In the genomic region with DNA sequence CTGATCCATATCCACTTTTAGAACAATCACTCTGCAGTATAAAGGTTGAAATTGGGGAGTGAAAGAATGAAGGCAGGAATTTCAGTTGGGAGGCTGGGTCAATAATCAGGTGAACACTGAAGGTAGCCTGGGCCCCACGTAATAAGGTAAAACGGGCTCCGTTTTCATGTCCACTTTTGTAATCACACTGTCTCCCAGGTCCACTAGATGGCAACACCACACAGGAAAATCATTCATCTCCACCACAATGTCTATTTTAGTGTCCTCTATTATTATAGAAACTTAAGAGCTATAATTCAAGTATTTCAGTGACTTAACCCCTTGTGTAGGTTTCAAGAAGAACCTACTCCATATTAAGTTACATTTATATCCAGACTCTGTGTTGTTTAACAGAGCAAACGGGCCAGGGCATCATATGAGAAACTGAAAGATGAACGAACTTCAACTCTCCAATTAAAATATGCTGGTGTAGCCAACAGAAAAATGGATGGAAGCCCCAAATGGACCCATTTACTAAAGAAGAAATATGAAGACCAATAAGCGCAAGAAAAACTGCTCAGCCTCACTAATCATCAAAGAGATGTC, we compare ENCODE assay signal across 11 cellular contexts. TPM values are rescaled to one million over a fixed set of nuclear protein-coding genes. Genes with fewer than 3 reads are reported as not detected.
A peak's percentile ranks its signal among the peaks of the same experiment; 100 is the strongest.
DNase-seq lines count a peak whose midpoint lies in the region; ATAC-seq and TF ChIP-seq lines count a peak whose summit lies in the region.
"Had no signal": no experiment of that assay in that cellular context is flagged by ENCODE, and none has a peak within 500 bp of the region (broad histone marks: within the 10 kb centered on the region; RNA-seq: fewer than 3 reads in every experiment).

No MANE protein-coding gene starts in this region.

- BruUV-seq in PC-9 (replicated peaks; lab: Mats Ljungman, UMichigan) = no TSS peak

- H3K4me3 ChIP-seq in heart left ventricle = no peak overlapping the region
- no peak overlapping the region for H3K4me3 ChIP-seq in PC-9
- H3K4me3 ChIP-seq in fibroblast of mammary gland (ENCODE audit: control insufficient read depth, low read depth, low read length) = no peak overlapping the region
- no peak overlapping the region for H3K4me3 ChIP-seq in ovary
- H3K4me3 ChIP-seq: HAP-1 had no signal

- in situ Hi-C loops in GM13976 (cut with MboI; ENCODE audit: low sequenced_read_pairs, unreplicated experiment) = no loop called here

- H3K79me2 ChIP-seq in PC-9 (ENCODE audit: low read depth) = no peaks in the 10 kb centered on the region

- no peak overlapping the region for H3K4me2 ChIP-seq in PC-9

- no peak for TF ChIP-seq EP300 in ovary (IDR thresholded peaks at IDR 0.05)

- H3K27ac ChIP-seq in heart left ventricle (no peak overlapping the region), PC-9 (no peak overlapping the region), ovary (no peak overlapping the region)

- intact Hi-C loops in heart left ventricle (cut with DNase I) = loop anchor here in 2 of 10 donors (10.0 kb wide), 1 partner anchor 142 kb away; no protein-coding TSS in a partner anchor
- intact Hi-C loops in left ventricle myocardium superior (cut with micrococcal nuclease) = no loop called here
- intact Hi-C loops in PC-9 (cut with micrococcal nuclease; ENCODE audit: unreplicated experiment) = loop anchor here (2.0 kb wide), 1 partner anchor 42 kb away; no protein-coding TSS in a partner anchor
- intact Hi-C loops in ovary (cut with DNase I) = no loop called here

- CTCF ChIA-PET in PC-9 (lab: Charles Lee) = interaction anchor here (0.5 kb wide), 1 partner anchor 1499 kb away, joined by 7 read pairs; no protein-coding TSS in a partner anchor

- H3K4me1 ChIP-seq in heart left ventricle (no peaks in the 10 kb centered on the region), PC-9 (replicated peaks; ENCODE audit: insufficient read depth) (no peaks in the 10 kb centered on the region), ovary (ENCODE audit: insufficient read depth) (no peaks in the 10 kb centered on the region)
- H3K4me1 ChIP-seq: HAP-1 had no signal

- H4K20me1 ChIP-seq in PC-9 (ENCODE audit: insufficient read depth) = no peaks in the 10 kb centered on the region

- POLR2A ChIA-PET in PC-9 (lab: Charles Lee; ENCODE audit: unreplicated experiment) = no interaction called here

- H3K36me3 Mint-ChIP-seq in type B pancreatic cell = no peaks in the 10 kb centered on the region

- no peak overlapping the region for H3K27ac Mint-ChIP-seq in type B pancreatic cell

- H3K27me3 ChIP-seq in heart left ventricle = peaks cover 0 to 18% (median 0%) of the 10 kb centered on the region in 9 donors
- 0 out of 2 replicates have a peak, but pooled peaks cover 6% of the 10 kb centered on the region for H3K27me3 ChIP-seq in PC-9 (ENCODE audit: insufficient read depth, low read depth)
- H3K27me3 ChIP-seq in ovary = no peaks in the 10 kb centered on the region

- no peak overlapping the region for H3K4me3 Mint-ChIP-seq in type B pancreatic cell

- H3F3A ChIP-seq in PC-9 (ENCODE audit: insufficient read depth, low read depth) = no peaks in the 10 kb centered on the region

- H3K9me3 Mint-ChIP-seq in type B pancreatic cell = peaks cover 5% of the 10 kb centered on the region

- H3K9me3 ChIP-seq in heart left ventricle = peaks cover 0 to 20% (median 14%) of the 10 kb centered on the region in 12 donors
- H3K9me3 ChIP-seq in PC-9 (ENCODE audit: insufficient read depth, low read depth) = peaks cover 12% of the 10 kb centered on the region
- no peaks in the 10 kb centered on the region for H3K9me3 ChIP-seq in ovary
- H3K9me3 ChIP-seq: HAP-1 had no signal

- no peaks in the 10 kb centered on the region for H3K9me2 ChIP-seq in PC-9 (ENCODE audit: insufficient read depth)

- no peak overlapping the region for H2AFZ ChIP-seq in PC-9

- TF ChIP-seq POLR2A in heart left ventricle (IDR thresholded peaks at IDR 0.05) = no peak
- no peak for TF ChIP-seq POLR2A in ovary (IDR thresholded peaks at IDR 0.05)

- H3K27me3 Mint-ChIP-seq in type B pancreatic cell = no peaks in the 10 kb centered on the region

- no peaks in the 10 kb centered on the region for H3K4me1 Mint-ChIP-seq in type B pancreatic cell (ENCODE audit: unreplicated experiment)

- peak in 10 of 12 donors; percentile 11 to 50 (median 32) for TF ChIP-seq CTCF in heart left ventricle (IDR thresholded peaks at IDR 0.05)
- peak; percentile 66 for TF ChIP-seq CTCF in PC-9 (conservative IDR thresholded peaks at IDR 0.05)
- TF ChIP-seq CTCF in fibroblast of mammary gland (conservative IDR thresholded peaks at IDR 0.05; ENCODE audit: control insufficient read depth, insufficient read depth, low read depth, low read length) = peak; percentile 38
- peak; percentile 37 for TF ChIP-seq CTCF in type B pancreatic cell (conservative IDR thresholded peaks at IDR 0.05)
- TF ChIP-seq CTCF in ovary (IDR thresholded peaks at IDR 0.05) = peak in 1 of 3 donors; percentile 21
- no peak for TF ChIP-seq CTCF in GM13976 (IDR thresholded peaks at IDR 0.05; ENCODE audit: borderline replicate concordance, control extremely low read depth, extremely low read depth, insufficient read depth, missing control alignments)

- no peak for ATAC-seq in heart left ventricle
- ATAC-seq in left ventricle myocardium superior = no peak

- H3K36me3 ChIP-seq in heart left ventricle (no peaks in the 10 kb centered on the region), PC-9 (ENCODE audit: low read depth) (no peaks in the 10 kb centered on the region), ovary (no peaks in the 10 kb centered on the region)
- H3K36me3 ChIP-seq: HAP-1 had no signal

- DNase-seq in heart left ventricle (no peak), left ventricle myocardium superior (no peak), PC-9 (peak in 1 of 2 experiments; percentile 7), fibroblast of mammary gland (ENCODE audit: low read depth) (peak; percentile 18), type B pancreatic cell (ENCODE audit: extremely low spot score, unreplicated experiment) (no peak), ovary (no peak), GM13976 (ENCODE audit: low spot score) (no peak)
- DNase-seq in activated effector memory CD4-positive, alpha-beta T cell treated with Interleukin-2 at 50 U/mL for 16 hours = no peak
- DNase-seq: activated CD8-positive, alpha-beta memory T cell treated with anti-CD3 and anti-CD28 coated beads for 24 hours; NCI-H2029 had no signal

- 49 to 62% (median 54%) methylated on average over 6 of the region's 6 CpGs for WGBS in heart left ventricle, 4 donors
- WGBS in ovary, 3 donors = 32 to 37% (median 36%) methylated on average over 6 of the region's 6 CpGs

RNA-seq across cellular contexts. Expression of gene MC3R, which starts 45.9 kb away (rescaled TPM):
- not detected for total RNA-seq in heart left ventricle
- not detected for polyA plus RNA-seq in heart left ventricle
- not detected for total RNA-seq in left ventricle myocardium superior
- not detected in 2 replicates for total RNA-seq in PC-9 (2021)
- not detected in 2 replicates for total RNA-seq in type B pancreatic cell (ENCODE audit: low replicate concordance)
- total RNA-seq in ovary = not detected
- polyA plus RNA-seq in ovary = not detected
